ENCODE assay signal across 1 cellular context in the genomic region with DNA sequence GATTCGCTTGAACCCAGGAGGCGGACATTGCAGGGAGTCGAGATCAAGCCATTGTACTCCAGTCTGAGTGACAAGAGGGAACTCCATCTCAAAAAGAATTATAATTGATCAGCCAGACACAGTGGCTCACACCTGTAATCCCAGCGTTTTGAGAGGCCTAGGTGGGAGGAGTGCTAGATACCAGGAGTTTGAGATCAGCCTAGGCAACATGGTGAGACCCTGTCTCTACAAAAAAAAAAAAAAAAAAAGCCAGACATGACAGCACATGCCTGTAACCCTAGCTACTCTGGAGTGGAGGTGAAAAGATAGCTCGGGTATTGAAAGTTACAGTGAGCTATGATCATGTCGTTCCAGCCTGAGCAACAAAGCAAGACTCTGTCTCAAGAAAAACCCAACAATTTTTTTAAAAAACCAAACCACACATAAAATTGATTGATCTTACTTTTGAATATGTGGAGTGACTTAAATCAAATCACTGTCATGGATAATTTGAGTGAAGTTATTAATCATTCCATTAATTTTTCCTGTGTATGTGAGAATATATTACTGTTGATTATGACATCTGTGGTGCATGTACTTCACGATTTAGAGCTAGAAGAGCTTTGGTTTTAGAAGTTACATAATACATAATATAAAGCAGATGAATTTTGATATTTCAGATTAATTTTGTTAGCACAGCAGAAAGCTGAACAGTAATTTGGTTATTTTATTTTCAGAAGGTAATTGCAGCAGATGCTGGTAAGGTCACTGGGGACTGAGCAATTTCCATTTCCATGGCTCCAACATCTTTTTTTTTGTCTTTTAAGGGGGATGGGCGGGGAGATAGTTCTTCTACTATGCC.
TF ChIP-seq lines count a peak whose summit lies in the region.

No MANE protein-coding gene starts in this region.

TF ChIP-seq in HepG2, 621 proteins besides CTCF, POLR2A, EP300 and RAD21:
- TF ChIP-seq, protein P1, sequence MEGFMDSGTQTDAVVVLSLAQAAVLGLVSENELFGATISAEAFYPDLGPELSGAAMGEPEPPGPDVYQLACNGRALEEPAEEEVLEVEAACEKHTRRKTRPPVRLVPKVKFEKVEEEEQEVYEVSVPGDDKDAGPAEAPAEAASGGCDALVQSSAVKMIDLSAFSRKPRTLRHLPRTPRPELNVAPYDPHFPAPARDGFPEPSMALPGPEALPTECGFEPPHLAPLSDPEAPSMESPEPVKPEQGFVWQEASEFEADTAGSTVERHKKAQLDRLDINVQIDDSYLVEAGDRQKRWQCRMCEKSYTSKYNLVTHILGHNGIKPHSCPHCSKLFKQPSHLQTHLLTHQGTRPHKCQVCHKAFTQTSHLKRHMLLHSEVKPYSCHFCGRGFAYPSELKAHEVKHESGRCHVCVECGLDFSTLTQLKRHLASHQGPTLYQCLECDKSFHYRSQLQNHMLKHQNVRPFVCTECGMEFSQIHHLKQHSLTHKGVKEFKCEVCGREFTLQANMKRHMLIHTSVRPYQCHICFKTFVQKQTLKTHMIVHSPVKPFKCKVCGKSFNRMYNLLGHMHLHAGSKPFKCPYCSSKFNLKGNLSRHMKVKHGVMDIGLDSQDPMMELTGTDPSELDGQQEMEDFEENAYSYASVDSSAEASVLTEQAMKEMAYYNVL (CRISPR knock-in tag; IDR thresholded peaks at IDR 0.05; ENCODE audit: borderline replicate concordance) = no peak
- TF ChIP-seq CEBPB (IDR thresholded peaks at IDR 0.05; ENCODE audit: borderline replicate concordance, low read depth, low read length) = 0 out of 2 replicates have a peak, but pooled peaks have one; percentile 0
